3 cellular contexts compared by ENCODE assay signal in the genomic region with DNA sequence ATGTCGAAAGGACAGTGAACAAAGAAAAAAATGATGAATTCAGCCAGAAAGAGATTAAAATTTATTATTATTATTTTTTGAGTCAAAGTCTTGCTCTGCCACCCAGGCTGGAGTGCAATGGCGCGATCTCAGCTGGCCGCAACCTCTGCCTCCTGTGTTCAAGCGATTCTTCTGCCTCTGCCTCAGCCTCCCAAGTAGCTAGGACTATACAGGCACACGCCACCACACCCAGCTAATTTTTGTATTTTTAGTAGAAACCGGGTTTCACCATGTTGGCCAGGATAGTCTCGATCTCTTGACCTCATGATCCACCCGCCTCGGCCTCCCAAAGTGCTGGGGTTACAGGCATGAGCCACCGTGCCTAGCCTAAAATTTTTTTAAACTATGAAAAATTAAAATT. TPM values are rescaled to one million over a fixed set of nuclear protein-coding genes. Genes with fewer than 3 reads are reported as not detected.
"Had no signal": no experiment of that assay in that cellular context is flagged by ENCODE, and none has a peak within 500 bp of the region (broad histone marks: within the 10 kb centered on the region; RNA-seq: fewer than 3 reads in every experiment).

No MANE protein-coding gene starts in this region.

RNA-seq across cellular contexts. Expression of gene BCL2A1, which starts 8.1 kb away (rescaled TPM):
- total RNA-seq: endothelial cell of umbilical vein, fibroblast of villous mesenchyme, glomerular endothelial cell had no signal
- polyA plus RNA-seq: endothelial cell of umbilical vein had no signal
